10 cellular contexts compared by ENCODE assay signal in genomic region chr17:74720506-74720905, GRCh38. TPM values are rescaled to one million over a fixed set of nuclear protein-coding genes. Genes with fewer than 3 reads are reported as not detected.
"Had no signal": no experiment of that assay in that cellular context is flagged by ENCODE, and none has a peak within 500 bp of the region (broad histone marks: within the 10 kb centered on the region; RNA-seq: fewer than 3 reads in every experiment).

No MANE protein-coding gene starts in this region.

- H3K4me3 Mint-ChIP-seq: GM23338, H9, HFFc6 had no signal

- H3K9me3 Mint-ChIP-seq: GM23338, H9, HFFc6 had no signal

- H3K27ac Mint-ChIP-seq: GM23338, H9, HFFc6 had no signal

- ATAC-seq: GM23338, HCT116 had no signal

- H3K4me1 Mint-ChIP-seq: GM23338, H9 had no signal

- DNase-seq: GM23248, GOT3, H7, H9, HCEC 1CT, HFFc6 had no signal

RNA-seq across cellular contexts. Expression of gene CD300LF, which starts 7.8 kb away (rescaled TPM):
- total RNA-seq: GM23248, GM23338, H1, H4, H7, H9, HFFc6 had no signal

RNA-seq across cellular contexts. Expression of gene RAB37, which starts 16.6 kb away (rescaled TPM):
- total RNA-seq: H4 had no signal
